In genomic region chr11:65577756-65578109, GRCh38 we compare ENCODE assay signal across 9 cellular contexts. TPM values are rescaled to one million over a fixed set of nuclear protein-coding genes. Genes with fewer than 3 reads are reported as not detected.
DNase-seq lines count a peak whose midpoint lies in the region; ATAC-seq and TF ChIP-seq lines count a peak whose summit lies in the region.
"Had no signal": no experiment of that assay in that cellular context is flagged by ENCODE, and none has a peak within 500 bp of the region (broad histone marks: within the 10 kb centered on the region; RNA-seq: fewer than 3 reads in every experiment).

No MANE protein-coding gene starts in this region.

- H3K36me3 ChIP-seq in CD4-positive, CD25-positive, alpha-beta regulatory T cell (ENCODE audit: control insufficient read depth, insufficient read depth, low read length): peaks cover 30% of the 10 kb centered on the region
- no peaks in the 10 kb centered on the region; the same call in 1 of the 2 replicates for H3K36me3 ChIP-seq in Panc1 (ENCODE audit: control insufficient read depth, insufficient read depth, low read length)

- H3K4me1 Mint-ChIP-seq in CD4-positive, CD25-positive, alpha-beta regulatory T cell: peaks cover 0 to 52% (median 18%) of the 10 kb centered on the region in 4 donors

- no peak for ATAC-seq in CD4-positive, CD25-positive, alpha-beta regulatory T cell (ENCODE audit: low read depth in 2 of 2)
- peak; percentile 1 for ATAC-seq in Panc1
- no peak for ATAC-seq in GM18870 (IDR thresholded peaks at IDR 0.05; ENCODE audit: unreplicated experiment)
- no peak for ATAC-seq in HG02798 (IDR thresholded peaks at IDR 0.05; ENCODE audit: poor library complexity, unreplicated experiment)

- H3K27ac Mint-ChIP-seq in CD4-positive, CD25-positive, alpha-beta regulatory T cell: peak overlapping the region in 2 of 3 donors; percentile 66 to 85

- no peaks in the 10 kb centered on the region for H3K27me3 Mint-ChIP-seq in CD4-positive, CD25-positive, alpha-beta regulatory T cell

- DNase-seq in CD4-positive, CD25-positive, alpha-beta regulatory T cell: no peak
- DNase-seq in Panc1 (ENCODE audit: low read depth, low spot score): no peak
- no peak for DNase-seq in epithelial cell of proximal tubule (ENCODE audit: low read depth)
- DNase-seq in posterior vena cava (ENCODE audit: low spot score): peak; percentile 81
- DNase-seq in NCI-H510A treated with DMSO at 0.1 percent for 48 hours (lab: John Stamatoyannopoulos, UW): no peak
- no peak for DNase-seq in medulla oblongata (ENCODE audit: extremely low spot score)

- H3K9me3 ChIP-seq in CD4-positive, CD25-positive, alpha-beta regulatory T cell (ENCODE audit: control insufficient read depth in 2 of 2, low read length in 2 of 2): no peaks in the 10 kb centered on the region
- no peaks in the 10 kb centered on the region for H3K9me3 ChIP-seq in Panc1 (ENCODE audit: control insufficient read depth, insufficient read depth, low read depth, low read length)

- POLR2A ChIA-PET in Panc1 (lab: Charles Lee): no interaction called here

- H3K4me1 ChIP-seq in CD4-positive, CD25-positive, alpha-beta regulatory T cell (ENCODE audit: control insufficient read depth, insufficient read depth, low read length, poor library complexity, severe bottlenecking): peaks cover 54% of the 10 kb centered on the region
- peaks cover 39% of the 10 kb centered on the region for H3K4me1 ChIP-seq in Panc1 (ENCODE audit: control insufficient read depth, insufficient read depth, low read length)

- H3K4me3 Mint-ChIP-seq in CD4-positive, CD25-positive, alpha-beta regulatory T cell: peak overlapping the region; percentile 72 to 93 (median 85)

- H3K27ac ChIP-seq in CD4-positive, CD25-positive, alpha-beta regulatory T cell (ENCODE audit: insufficient read depth, low read length, poor library complexity, severe bottlenecking): peak overlapping the region; percentile 100
- peak overlapping the region; percentile 94 for H3K27ac ChIP-seq in Panc1 (ENCODE audit: low read length)

- in situ Hi-C loops in Panc1 (cut with HindIII; ENCODE audit: low pct_unique_long_range_greater_than_20kb, low sequenced_read_pairs): no loop called here

- CTCF ChIA-PET in Panc1 (lab: Charles Lee): no interaction called here

- TF ChIP-seq CTCF in Panc1 (IDR thresholded peaks at IDR 0.05): no peak
- no peak for TF ChIP-seq CTCF in epithelial cell of proximal tubule (conservative IDR thresholded peaks at IDR 0.05; ENCODE audit: low read depth, low read length)

- intact Hi-C loops in Panc1 (cut with micrococcal nuclease; ENCODE audit: unreplicated experiment): loop anchor here (2.0 kb wide), 1 partner anchor 37 kb away; the partner anchor contains the start of genes MAP3K11 and PCNX3
- intact Hi-C loops in posterior vena cava (cut with DNase I): loop anchor here (2.0 to 5.0 kb wide), 2 partner anchors 35 to 37 kb away; partner anchors contain the start of genes MAP3K11 (in 2 of the 2) and PCNX3 (in 1 of the 2)

- H3K4me3 ChIP-seq in CD4-positive, CD25-positive, alpha-beta regulatory T cell (ENCODE audit: low read depth, low read length): peak overlapping the region; percentile 26
- H3K4me3 ChIP-seq in Panc1 (ENCODE audit: low read depth in 2 of 2, low read length in 2 of 2) (peak overlapping the region; percentile 80 to 93), epithelial cell of proximal tubule (ENCODE audit: low read depth, low read length) (peak overlapping the region; percentile 23)

- BruUV-seq in Panc1 (replicated peaks; lab: Mats Ljungman, UMichigan): no TSS peak

- peaks cover 8% of the 10 kb centered on the region for H3K36me3 Mint-ChIP-seq in CD4-positive, CD25-positive, alpha-beta regulatory T cell

- H3K9me3 Mint-ChIP-seq in CD4-positive, CD25-positive, alpha-beta regulatory T cell: no peaks in the 10 kb centered on the region

- H3K27me3 ChIP-seq in CD4-positive, CD25-positive, alpha-beta regulatory T cell (ENCODE audit: control insufficient read depth, insufficient read depth, low read length): no peaks in the 10 kb centered on the region
- H3K27me3 ChIP-seq in Panc1 (ENCODE audit: control insufficient read depth, insufficient read depth, low read length): no peaks in the 10 kb centered on the region

RNA-seq across cellular contexts. Expression of gene EHBP1L1, which starts 1.9 kb away (rescaled TPM):
- total RNA-seq in CD4-positive, CD25-positive, alpha-beta regulatory T cell: 143 TPM
- 10 to 100 TPM in 1 of 4 donors, 1 to 10 TPM in 3; 7.8 to 11.6 (median 8.7) TPM for polyA plus RNA-seq in CD4-positive, CD25-positive, alpha-beta regulatory T cell
- total RNA-seq in Panc1 (2021; ENCODE audit: unreplicated experiment) (108 TPM), epithelial cell of proximal tubule (26.1 and 26.3 TPM in 2 replicates), posterior vena cava (100 to 1,000 TPM; 190 to 223 TPM)
- 109 TPM for polyA plus RNA-seq in Panc1 (2012; ENCODE audit: insufficient read length)

RNA-seq across cellular contexts. Expression of gene FAM89B, which starts 5.4 kb away (rescaled TPM):
- total RNA-seq in CD4-positive, CD25-positive, alpha-beta regulatory T cell: 49.4 TPM
- 100 to 1,000 TPM in 3 of 4 donors, 10 to 100 TPM in 1; 77.1 to 158 (median 115) TPM for polyA plus RNA-seq in CD4-positive, CD25-positive, alpha-beta regulatory T cell
- total RNA-seq in Panc1 (2021; ENCODE audit: unreplicated experiment) (102 TPM), epithelial cell of proximal tubule (64.0 and 67.1 TPM in 2 replicates), posterior vena cava (10 to 100 TPM; 43.3 to 53.0 TPM)
- 151 TPM for polyA plus RNA-seq in Panc1 (2012; ENCODE audit: insufficient read length)

RNA-seq across cellular contexts. Expression of gene ZNRD2, which starts 7.5 kb away (rescaled TPM):
- 34.6 TPM for total RNA-seq in CD4-positive, CD25-positive, alpha-beta regulatory T cell
- polyA plus RNA-seq in CD4-positive, CD25-positive, alpha-beta regulatory T cell: 10 to 100 TPM; 64.6 to 84.7 (median 73.1) TPM
- total RNA-seq in Panc1 (2021; ENCODE audit: unreplicated experiment): 61.2 TPM
- 138 TPM for polyA plus RNA-seq in Panc1 (2012; ENCODE audit: insufficient read length)
- 72.0 and 141 TPM in 2 replicates for total RNA-seq in epithelial cell of proximal tubule
- 10 to 100 TPM; 29.2 to 29.5 TPM for total RNA-seq in posterior vena cava

RNA-seq across cellular contexts. Expression of gene KCNK7, which starts 17.9 kb away (rescaled TPM):
- total RNA-seq in CD4-positive, CD25-positive, alpha-beta regulatory T cell: 5.5 TPM
- polyA plus RNA-seq in CD4-positive, CD25-positive, alpha-beta regulatory T cell: 1 to 10 TPM in 1 of 4 donors, under 1 TPM in 2, not detected in 1; 0.19 to 1.5 (median 0.76) TPM
- total RNA-seq in Panc1 (2021; ENCODE audit: unreplicated experiment) (0.69 TPM), epithelial cell of proximal tubule (0.17 TPM in 1 of 2 replicates, not detected in the other), posterior vena cava (under 1 TPM; 0.65 to 0.71 TPM)
- 0.63 TPM for polyA plus RNA-seq in Panc1 (2012; ENCODE audit: insufficient read length)
- total RNA-seq: myocyte had no signal

RNA-seq across cellular contexts. Expression of gene LTBP3, which starts 19.6 kb away (rescaled TPM):
- 132 TPM for total RNA-seq in CD4-positive, CD25-positive, alpha-beta regulatory T cell
- polyA plus RNA-seq in CD4-positive, CD25-positive, alpha-beta regulatory T cell: 10 to 100 TPM in 2 of 4 donors, 1 to 10 TPM in 2; 9.2 to 15.0 (median 11.9) TPM
- total RNA-seq in Panc1 (2021; ENCODE audit: unreplicated experiment) (133 TPM), epithelial cell of proximal tubule (34.9 and 102 TPM in 2 replicates), posterior vena cava (100 to 1,000 TPM; 127 to 196 TPM)
- polyA plus RNA-seq in Panc1 (2012; ENCODE audit: insufficient read length): 275 TPM

Comparison
In these comparisons a context has a peak if more than half of its experiments do, and no peak if none do; other contexts are left out.
1. H3K4me3 ChIP-seq: peak in every context shown above with its lines; median percentile 86 in Panc1; 26 in CD4-positive, CD25-positive, alpha-beta regulatory T cell; 23 in epithelial cell of proximal tubule.